In the genomic region with DNA sequence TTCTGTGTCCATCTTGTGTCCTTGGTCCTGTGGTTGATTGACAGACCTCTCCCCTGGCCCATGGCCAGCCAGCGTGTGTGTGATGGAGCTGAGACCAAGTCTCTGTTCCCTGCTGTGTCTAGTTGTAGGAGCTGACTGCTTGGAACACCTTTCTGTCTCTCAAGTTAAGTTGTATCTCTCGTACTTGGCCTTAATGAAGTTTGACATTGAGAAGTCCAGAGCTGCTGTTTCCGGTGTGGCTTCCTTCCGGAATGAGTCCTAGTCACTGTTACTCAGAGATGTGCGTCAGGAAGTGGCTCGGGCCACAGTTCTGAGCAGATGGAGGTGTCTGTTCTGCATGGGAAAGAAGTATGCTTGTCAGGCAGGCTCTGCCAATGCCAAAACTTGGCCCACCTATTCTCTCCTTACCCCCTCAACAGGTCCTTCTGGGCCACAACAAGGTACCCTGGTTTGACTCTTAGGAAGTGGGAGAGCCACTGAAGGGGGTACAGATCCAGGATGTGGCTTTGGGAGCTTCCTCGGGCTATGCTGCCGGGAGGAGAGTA, we compare ENCODE assay signal across 9 cellular contexts. TPM values are rescaled to one million over a fixed set of nuclear protein-coding genes. Genes with fewer than 3 reads are reported as not detected.
A peak's percentile ranks its signal among the peaks of the same experiment; 100 is the strongest.
DNase-seq lines count a peak whose midpoint lies in the region; ATAC-seq and TF ChIP-seq lines count a peak whose summit lies in the region.
"Had no signal": no experiment of that assay in that cellular context is flagged by ENCODE, and none has a peak within 500 bp of the region (broad histone marks: within the 10 kb centered on the region; RNA-seq: fewer than 3 reads in every experiment).

No MANE protein-coding gene starts in this region.

- in situ Hi-C loops in GM13977 (cut with MboI; ENCODE audit: low pct_unique_long_range_greater_than_20kb, low sequenced_read_pairs, unreplicated experiment) = no loop called here

- H3K27me3 ChIP-seq in RWPE2 (ENCODE audit: insufficient read depth, poor library complexity, severe bottlenecking) = no peaks in the 10 kb centered on the region
- H3K27me3 ChIP-seq in right cardiac atrium (ENCODE audit: control insufficient read depth, insufficient read depth) = no peaks in the 10 kb centered on the region

- DNase-seq in NK-92 treated with Interleukin-12 subunit alpha and Interleukin-12 subunit beta, amount 100 ng/mL, for 24 hours (lab: John Stamatoyannopoulos, UW) = peak; percentile 57
- no peak for DNase-seq in NK-92 (lab: John Stamatoyannopoulos, UW; ENCODE audit: unreplicated experiment)
- DNase-seq in RWPE2 (ENCODE audit: low spot score) = no peak
- DNase-seq in activated naive CD4-positive, alpha-beta T cell treated with Interleukin-2 at 50 U/mL for 16 hours = peak; percentile 66
- peak in 2 of 3 donors; percentile 48 to 76 for DNase-seq in right cardiac atrium
- peak; percentile 29 to 35 (median 29) for DNase-seq in stimulated activated CD4-positive, alpha-beta T cell treated with anti-CD3 and anti-CD28 coated beads, TNF-alpha, amount 100 ng/mL, for 1 hour (ENCODE audit: low read depth in 3 of 3, low spot score in 1 of 3)
- no peak for DNase-seq in NCI-H2081 (lab: John Stamatoyannopoulos, UW)
- no peak for DNase-seq in GM13977 (ENCODE audit: low spot score)

- H3K4me3 ChIP-seq in RWPE2 (ENCODE audit: severe bottlenecking) = no peak overlapping the region
- no peak overlapping the region for H3K4me3 ChIP-seq in right cardiac atrium (ENCODE audit: low read length)
- H3K4me3 ChIP-seq: A549 had no signal

- peak; percentile 79 for ATAC-seq in RWPE2 (ENCODE audit: low read depth)
- peak in 1 of 2 donors; percentile 40 for ATAC-seq in right cardiac atrium
- ATAC-seq: A549 had no signal

- TF ChIP-seq CTCF in RWPE2 (IDR thresholded peaks at IDR 0.05; ENCODE audit: poor library complexity, severe bottlenecking) (no peak), GM13977 (IDR thresholded peaks at IDR 0.05; ENCODE audit: extremely low read depth, insufficient read depth, missing control alignments) (no peak)

- H3K27ac ChIP-seq in RWPE2 (ENCODE audit: poor library complexity, severe bottlenecking) (peak overlapping the region; percentile 69), right cardiac atrium (ENCODE audit: low read length) (peak overlapping the region; percentile 37)
- H3K27ac ChIP-seq: A549 had no signal

- H3K9me3 ChIP-seq in RWPE2 (ENCODE audit: severe bottlenecking) = no peaks in the 10 kb centered on the region
- H3K9me3 ChIP-seq in right cardiac atrium (ENCODE audit: control insufficient read depth, low read length) = no peaks in the 10 kb centered on the region
- H3K9me3 ChIP-seq: A549 had no signal

- WGBS in right cardiac atrium = 41% methylated on average over 8 of the region's 8 CpGs

- intact Hi-C loops in right cardiac atrium (cut with DNase I) = no loop called here

- H3K4me1 ChIP-seq in RWPE2 (ENCODE audit: insufficient read depth, poor library complexity, severe bottlenecking) (peaks cover 52% of the 10 kb centered on the region), right cardiac atrium (ENCODE audit: control insufficient read depth, insufficient read depth, low read length) (peaks cover 44% of the 10 kb centered on the region)

- peaks cover 12% of the 10 kb centered on the region for H3K36me3 ChIP-seq in RWPE2 (ENCODE audit: low read depth)

RNA-seq across cellular contexts. Expression of gene GATAD2A, which starts 54.3 kb away (rescaled TPM):
- total RNA-seq in right cardiac atrium = 10 to 100 TPM; 31.4 to 53.9 (median 36.0) TPM
- polyA plus RNA-seq in right cardiac atrium = 12.2 TPM

RNA-seq across cellular contexts. Expression of gene TSSK6, which starts 55.6 kb away (rescaled TPM):
- total RNA-seq in right cardiac atrium = under 1 TPM; 0.28 to 0.97 (median 0.82) TPM
- 0.77 TPM for polyA plus RNA-seq in right cardiac atrium

RNA-seq across cellular contexts. Expression of gene NDUFA13, which starts 56.2 kb away (rescaled TPM):
- 1,000 to 10,000 TPM in 1 of 4 donors, 100 to 1,000 TPM in 3; 785 to 1,013 (median 850) TPM for total RNA-seq in right cardiac atrium
- polyA plus RNA-seq in right cardiac atrium = 1,226 TPM

Comparison
In these comparisons a context has a peak if more than half of its experiments do, and no peak if none do; other contexts are left out.
1. DNase-seq: peak in NK-92 treated with Interleukin-12 subunit alpha and Interleukin-12 subunit beta, amount 100 ng/mL, for 24 hours (single experiment), activated naive CD4-positive, alpha-beta T cell treated with Interleukin-2 at 50 U/mL for 16 hours (single experiment), right cardiac atrium (2 of 3) and stimulated activated CD4-positive, alpha-beta T cell treated with anti-CD3 and anti-CD28 coated beads, TNF-alpha, amount 100 ng/mL, for 1 hour (3 of 3); none in NK-92 (single experiment), RWPE2 (single experiment), NCI-H2081 (0 of 2) and GM13977 (single experiment).